In genomic region chr6:43433148-43433547, GRCh38 we compare ENCODE assay signal across 23 cellular contexts. TPM values are rescaled to one million over a fixed set of nuclear protein-coding genes. Genes with fewer than 3 reads are reported as not detected.
DNase-seq lines count a peak whose midpoint lies in the region; ATAC-seq, FAIRE-seq and TF ChIP-seq lines count a peak whose summit lies in the region.
"Had no signal": no experiment of that assay in that cellular context is flagged by ENCODE, and none has a peak within 500 bp of the region (broad histone marks: within the 10 kb centered on the region; RNA-seq: fewer than 3 reads in every experiment).

No MANE protein-coding gene starts in this region.

- H4K5ac ChIP-seq in mesendoderm (ENCODE audit: low read length) = no peak overlapping the region

- H3K79me1 ChIP-seq in mesendoderm (ENCODE audit: low read length) (peaks cover 2% of the 10 kb centered on the region), trophoblast cell (ENCODE audit: low read length) (no peaks in the 10 kb centered on the region)

- 87% methylated on average over 8 of the region's 8 CpGs for WGBS in K562 (ENCODE audit: insufficient coverage, low coverage, missing lambda C conversion rate)
- no CpG with 5 or more reads among the region's 8 CpGs for WGBS in mesendoderm (ENCODE audit: extremely low coverage, insufficient coverage, low lambda C conversion rate)
- no CpG with 5 or more reads among the region's 8 CpGs for WGBS in trophoblast cell (ENCODE audit: extremely low coverage, insufficient coverage, insufficient read length)
- WGBS in ovary, 3 donors = 79 to 80% (median 79%) methylated on average over 8 of the region's 8 CpGs

- peaks cover 3% of the 10 kb centered on the region; the same call in 1 of the 2 replicates for H4K20me1 ChIP-seq in K562 (replicated peaks; ENCODE audit: control insufficient read depth, insufficient read depth, low read length)

- CTCF ChIA-PET in K562 (lab: Yijun Ruan, JAX; ENCODE audit: low intra/inter-chr PET ratio) = no interaction called here

- H3K23ac ChIP-seq in mesendoderm (ENCODE audit: low read length) (peak overlapping the region; percentile 18), trophoblast cell (ENCODE audit: low read length) (no peak overlapping the region)

- H3K27ac ChIP-seq in K562 (ENCODE audit: extremely low read depth, low read depth, low read length) = no peak overlapping the region
- H3K27ac ChIP-seq in mesendoderm (ENCODE audit: low read depth, low read length) = no peak overlapping the region
- no peak overlapping the region for H3K27ac ChIP-seq in trophoblast cell (ENCODE audit: low read depth, low read length)
- H3K27ac ChIP-seq in ovary = no peak overlapping the region
- H3K27ac ChIP-seq: BLaER1 had no signal

- H3K4me2 ChIP-seq in K562 (ENCODE audit: insufficient read depth, low read length) (no peak overlapping the region), mesendoderm (ENCODE audit: low read length) (no peak overlapping the region), trophoblast cell (ENCODE audit: low read length) (no peak overlapping the region)
- H3K4me2 ChIP-seq: BLaER1 had no signal

- no peak for ATAC-seq in K562

- H2AK5ac ChIP-seq in mesendoderm (ENCODE audit: low read length) (no peak overlapping the region), trophoblast cell (ENCODE audit: low read length) (no peak overlapping the region)

- no peak overlapping the region for H3K18ac ChIP-seq in mesendoderm (ENCODE audit: low read length)
- H3K18ac ChIP-seq in trophoblast cell (ENCODE audit: low read length) = no peak overlapping the region

- intact Hi-C loops in K562 (cut with micrococcal nuclease) = no loop called here
- intact Hi-C loops in ovary (cut with DNase I) = no loop called here

- peaks cover 15% of the 10 kb centered on the region; the same call in 2 of the 3 replicates for H3K36me3 ChIP-seq in K562 (ENCODE audit: control insufficient read depth, insufficient read depth, low read length)
- no peaks in the 10 kb centered on the region for H3K36me3 ChIP-seq in mesendoderm (ENCODE audit: control insufficient read depth, insufficient read depth, low read length)
- peaks cover 20 to 38% of the 10 kb centered on the region in 2 experiments for H3K36me3 ChIP-seq in trophoblast cell (ENCODE audit: control insufficient read depth in 1 of 2, insufficient read depth in 2 of 2, low read length in 2 of 2)
- no peaks in the 10 kb centered on the region for H3K36me3 ChIP-seq in ovary
- H3K36me3 ChIP-seq: BE2C had no signal

- TF ChIP-seq POLR2A in K562 (conservative IDR thresholded peaks at IDR 0.05) (no peak), ovary (IDR thresholded peaks at IDR 0.05) (no peak)

- no peak overlapping the region for H3K4me3 ChIP-seq in K562
- H3K4me3 ChIP-seq in mesendoderm (ENCODE audit: low read length) = no peak overlapping the region
- peak overlapping the region; percentile 25 for H3K4me3 ChIP-seq in trophoblast cell (ENCODE audit: low read depth, low read length)
- H3K4me3 ChIP-seq in ovary = no peak overlapping the region
- H3K4me3 ChIP-seq: BLaER1 had no signal

- no peak overlapping the region for H3K9ac ChIP-seq in K562 (ENCODE audit: insufficient read depth in 1 of 2, low read depth in 2 of 2, low read length in 2 of 2)
- no peak overlapping the region for H3K9ac ChIP-seq in mesendoderm (ENCODE audit: low read length)
- H3K9ac ChIP-seq in trophoblast cell (ENCODE audit: low read length) = no peak overlapping the region
- H3K9ac ChIP-seq: BLaER1 had no signal

- BruUV-seq in K562 (replicated peaks; lab: Mats Ljungman, UMichigan) = no TSS peak

- H2BK12ac ChIP-seq in trophoblast cell (ENCODE audit: low read length) = no peak overlapping the region

- DNase-seq in K562 (ENCODE audit: extremely low read depth in 1 of 4, low spot score in 3 of 4) = no peak
- no peak for DNase-seq in mesendoderm
- DNase-seq in trophoblast cell = peak in 1 of 2 donors; percentile 19
- no peak for DNase-seq in ovary
- DNase-seq in COLO668 (lab: John Stamatoyannopoulos, UW; ENCODE audit: unreplicated experiment) = no peak
- DNase-seq: 8988T; ACHN; BE2C; C1 segment of cervical spinal cord; Caco-2; Calu3; CD4-positive, alpha-beta memory T cell; CD4-positive, CD25-positive, alpha-beta regulatory T cell; CD8-positive, alpha-beta memory T cell; DMS79 treated with DMSO at 0.1 percent for 48 hours; GF-D8 had no signal

- TF ChIP-seq RAD21 in K562 (CRISPR knock-in tag; conservative IDR thresholded peaks at IDR 0.05 in 1 of 2, IDR thresholded peaks at IDR 0.05 in 1 of 2) = no peak

- in situ Hi-C loops in K562 (cut with MboI) = no loop called here

- TF ChIP-seq EP300 in K562 (IDR thresholded peaks at IDR 0.05; ENCODE audit: low read length) (no peak), ovary (IDR thresholded peaks at IDR 0.05) (no peak)

- H4K8ac ChIP-seq in mesendoderm (ENCODE audit: low read depth, low read length) (no peak overlapping the region), trophoblast cell (ENCODE audit: low read depth, low read length) (no peak overlapping the region)

- no peaks in the 10 kb centered on the region for H3K9me1 ChIP-seq in K562 (ENCODE audit: control insufficient read depth, insufficient read depth, low read length)

- H3K4me1 ChIP-seq in K562 (replicated peaks in 1 of 2; ENCODE audit: control insufficient read depth in 2 of 2, insufficient read depth in 2 of 2, low read length in 2 of 2) (peaks cover 7 to 15% of the 10 kb centered on the region in 2 experiments), mesendoderm (ENCODE audit: control insufficient read depth, low read depth, low read length) (peaks cover 5% of the 10 kb centered on the region), trophoblast cell (ENCODE audit: control insufficient read depth in 1 of 2, insufficient read depth in 2 of 2, low read length in 2 of 2) (peaks cover 3% of the 10 kb centered on the region in 2 experiments), ovary (ENCODE audit: insufficient read depth) (peaks cover 24% of the 10 kb centered on the region)

- no peak for FAIRE-seq in K562 (lab: Jason Lieb, UNC)
- FAIRE-seq: A204.1, D721Med, G401.6, GM12891, GM18507 had no signal

- no peaks in the 10 kb centered on the region for H3K9me3 ChIP-seq in K562 (replicated peaks; ENCODE audit: control insufficient read depth, insufficient read depth, low read depth, low read length)
- no peaks in the 10 kb centered on the region for H3K9me3 ChIP-seq in trophoblast cell (ENCODE audit: insufficient read depth, low read depth, low read length)
- H3K9me3 ChIP-seq in ovary = no peaks in the 10 kb centered on the region
- H3K9me3 ChIP-seq: BE2C, BLaER1, Caco-2 had no signal

- H2BK5ac ChIP-seq in mesendoderm (ENCODE audit: low read length) (no peak overlapping the region), trophoblast cell (ENCODE audit: low read depth, low read length, poor library complexity) (no peak overlapping the region)

- no peak overlapping the region for H4K91ac ChIP-seq in trophoblast cell (ENCODE audit: low read depth, low read length)

- H3K79me2 ChIP-seq in K562 (ENCODE audit: control insufficient read depth, insufficient read depth, low read length) = peaks cover 10% of the 10 kb centered on the region
- H3K79me2 ChIP-seq in mesendoderm (ENCODE audit: control insufficient read depth, insufficient read depth, low read length) = no peaks in the 10 kb centered on the region
- H3K79me2 ChIP-seq in trophoblast cell (ENCODE audit: control insufficient read depth, insufficient read depth, low read length, poor library complexity) = no peaks in the 10 kb centered on the region

- no peak overlapping the region for H3K56ac ChIP-seq in mesendoderm (ENCODE audit: low read length)

- no peak overlapping the region for H2AFZ ChIP-seq in K562 (ENCODE audit: low read depth, low read length)
- no peak overlapping the region for H2AFZ ChIP-seq in trophoblast cell (ENCODE audit: insufficient read depth, low read length, poor library complexity)

- no peak overlapping the region for H2BK120ac ChIP-seq in mesendoderm (ENCODE audit: low read depth, low read length)
- no peak overlapping the region for H2BK120ac ChIP-seq in trophoblast cell (ENCODE audit: insufficient read depth, low read length, poor library complexity)

- H3K4ac ChIP-seq in mesendoderm (ENCODE audit: low read depth, low read length) (no peak overlapping the region), trophoblast cell (ENCODE audit: low read depth, low read length) (no peak overlapping the region)

- no peak overlapping the region for H2BK15ac ChIP-seq in mesendoderm (replicated peaks; ENCODE audit: low read depth)

- POLR2A ChIA-PET in K562 (lab: Yijun Ruan, JAX) = interaction anchor here (0.6 to 3.1 kb wide), 6 partner anchors 11 to 812 kb away, joined by 3 to 16 read pairs (median 4); no protein-coding TSS in a partner anchor

- H4K12ac ChIP-seq in trophoblast cell (ENCODE audit: low read depth, low read length) = no peak overlapping the region

- H3K27me3 ChIP-seq in K562 (ENCODE audit: control insufficient read depth in 2 of 2, insufficient read depth in 2 of 2, low read length in 2 of 2) (no peaks in the 10 kb centered on the region), mesendoderm (ENCODE audit: insufficient read depth, low read length, poor library complexity) (no peaks in the 10 kb centered on the region), trophoblast cell (ENCODE audit: insufficient read depth, low read length) (no peaks in the 10 kb centered on the region), ovary (no peaks in the 10 kb centered on the region)
- H3K27me3 ChIP-seq: BE2C, BLaER1 had no signal

- no peak overlapping the region for H3K14ac ChIP-seq in trophoblast cell (ENCODE audit: low read length)

- no peak for TF ChIP-seq CTCF in K562 (IDR thresholded peaks at IDR 0.05 in 2 of 3, conservative IDR thresholded peaks at IDR 0.05 in 1 of 3; ENCODE audit: insufficient read depth in 2 of 3, low read depth in 1 of 3, low read length in 3 of 3)
- TF ChIP-seq CTCF in ovary (IDR thresholded peaks at IDR 0.05) = no peak

RNA-seq across cellular contexts. Expression of gene ABCC10, which starts 5.8 kb away (rescaled TPM):
- 98.1 and 219 TPM in 2 replicates for total RNA-seq in K562 (2011; cell fraction: chromatin; rRNA removed; ENCODE audit: low replicate concordance)
- 108 and 125 TPM in 2 replicates for total RNA-seq in K562 (2011; cell fraction: nucleolus; rRNA removed)
- 89.8 and 98.2 TPM in 2 replicates for total RNA-seq in K562 (2011; cell fraction: nucleoplasm; rRNA removed)
- 16.5 and 20.4 TPM in 2 replicates for total RNA-seq in K562 (2014; rRNA removed)
- total RNA-seq in K562 (2014; rRNA removed; fragmentation: Illumina TruSeq; extraction: Trizol) = 6.8 and 10.5 TPM in 2 replicates
- total RNA-seq in K562 (2015; rRNA removed; fragmentation: Illumina TruSeq; extraction: Trizol) = 13.4 TPM in 2 replicates
- total RNA-seq in K562 (2021) = 28.4 and 29.1 TPM in 2 replicates
- 13.7 and 23.5 TPM in 2 replicates for polyA plus RNA-seq in K562 (2011; rRNA removed)
- 13.8 and 24.4 TPM in 2 replicates for polyA plus RNA-seq in K562 (2011; cell fraction: cytosol; rRNA removed)
- polyA plus RNA-seq in K562 (2011; cell fraction: nucleus; rRNA removed) = 79.9 and 89.8 TPM in 2 replicates
- polyA plus RNA-seq in K562 (2012) = 19.5 and 28.6 TPM in 2 replicates
- 21.3 and 25.8 TPM in 2 replicates for polyA plus RNA-seq in K562 (2014; fragmentation: Illumina TruSeq; extraction: Trizol)
- 1 to 10 TPM; 2.4 to 2.6 TPM for polyA plus RNA-seq in K562 (2014; fragmentation: Nextera tagmentation; extraction: Ambion mirVana)
- 21.7 and 21.8 TPM in 2 replicates for polyA plus RNA-seq in K562 (2014; rRNA removed)
- 11.0 and 11.4 TPM in 2 replicates for polyA minus RNA-seq in K562 (2011; rRNA and poly(A)+ RNA removed)
- 15.0 and 21.0 TPM in 2 replicates for polyA minus RNA-seq in K562 (2011; cell fraction: cytosol; rRNA and poly(A)+ RNA removed)
- polyA minus RNA-seq in K562 (2011; cell fraction: nucleus; rRNA and poly(A)+ RNA removed) = 16.6 and 23.7 TPM in 2 replicates
- polyA plus RNA-seq in mesendoderm (2013, experiment 1 of 2) = 10.6 TPM
- polyA plus RNA-seq in mesendoderm (2013, experiment 2 of 2) = 10.0 TPM
- 28.0 and 28.3 TPM in 2 replicates for polyA plus RNA-seq in trophoblast cell (2013)
- 10 to 100 TPM; 11.7 to 34.9 (median 27.0) TPM for total RNA-seq in ovary
- polyA plus RNA-seq in ovary = 10 to 100 TPM in 1 of 2 donors, 1 to 10 TPM in 1; 8.9 to 21.1 TPM

RNA-seq across cellular contexts. Expression of gene DLK2, which starts 22.2 kb away (rescaled TPM):
- 0.30 and 1.3 TPM in 2 replicates for total RNA-seq in K562 (2011; cell fraction: chromatin; rRNA removed; ENCODE audit: low replicate concordance)
- 2.2 and 3.3 TPM in 2 replicates for total RNA-seq in K562 (2011; cell fraction: nucleolus; rRNA removed)
- 1.9 and 2.0 TPM in 2 replicates for total RNA-seq in K562 (2011; cell fraction: nucleoplasm; rRNA removed)
- total RNA-seq in K562 (2014; rRNA removed) (0.23 and 0.29 TPM in 2 replicates), K562 (2014; rRNA removed; fragmentation: Illumina TruSeq; extraction: Trizol) (not detected in 2 replicates), K562 (2015; rRNA removed; fragmentation: Illumina TruSeq; extraction: Trizol) (0.11 TPM in 1 of 2 replicates, not detected in the other), K562 (2021) (0.36 and 0.53 TPM in 2 replicates), ovary (1 to 10 TPM in 4 of 7 donors, under 1 TPM in 3; 0.18 to 6.0 (median 1.0) TPM)
- polyA plus RNA-seq in K562 (2011; rRNA removed) (0.35 and 0.74 TPM in 2 replicates), K562 (2014; fragmentation: Illumina TruSeq; extraction: Trizol) (0.16 and 0.37 TPM in 2 replicates), K562 (2014; fragmentation: Nextera tagmentation; extraction: Ambion mirVana) (not detected), K562 (2014; rRNA removed) (0.45 and 0.65 TPM in 2 replicates), ovary (under 1 TPM; 0.33 to 0.92 TPM)
- polyA plus RNA-seq in K562 (2011; cell fraction: cytosol; rRNA removed) = 1.0 and 1.8 TPM in 2 replicates
- 0.87 and 1.3 TPM in 2 replicates for polyA plus RNA-seq in K562 (2011; cell fraction: nucleus; rRNA removed)
- polyA plus RNA-seq in K562 (2012) = 0.59 and 0.60 TPM in 2 replicates
- 0.25 and 0.27 TPM in 2 replicates for polyA minus RNA-seq in K562 (2011; rRNA and poly(A)+ RNA removed)
- not detected in 2 replicates for polyA minus RNA-seq in K562 (2011; cell fraction: cytosol; rRNA and poly(A)+ RNA removed)
- polyA minus RNA-seq in K562 (2011; cell fraction: nucleus; rRNA and poly(A)+ RNA removed) = 0.13 and 0.44 TPM in 2 replicates
- polyA plus RNA-seq in mesendoderm (2013, experiment 1 of 2) = 0.13 TPM
- 0.29 TPM for polyA plus RNA-seq in mesendoderm (2013, experiment 2 of 2)
- 12.6 and 13.6 TPM in 2 replicates for polyA plus RNA-seq in trophoblast cell (2013)
- polyA plus RNA-seq: CD14-positive monocyte had no signal

RNA-seq across cellular contexts. Expression of gene TJAP1, which starts 44.2 kb away (rescaled TPM):
- total RNA-seq in K562 (2011; cell fraction: chromatin; rRNA removed; ENCODE audit: low replicate concordance) = 43.2 and 99.7 TPM in 2 replicates
- 41.3 and 52.0 TPM in 2 replicates for total RNA-seq in K562 (2011; cell fraction: nucleolus; rRNA removed)
- total RNA-seq in K562 (2011; cell fraction: nucleoplasm; rRNA removed) = 55.1 and 68.1 TPM in 2 replicates
- 17.0 and 23.1 TPM in 2 replicates for total RNA-seq in K562 (2014; rRNA removed)
- total RNA-seq in K562 (2014; rRNA removed; fragmentation: Illumina TruSeq; extraction: Trizol) = 7.2 TPM in 2 replicates
- 11.1 and 11.2 TPM in 2 replicates for total RNA-seq in K562 (2015; rRNA removed; fragmentation: Illumina TruSeq; extraction: Trizol)
- 25.4 and 35.8 TPM in 2 replicates for total RNA-seq in K562 (2021)
- polyA plus RNA-seq in K562 (2011; rRNA removed) = 16.2 and 25.3 TPM in 2 replicates
- 16.2 and 19.2 TPM in 2 replicates for polyA plus RNA-seq in K562 (2011; cell fraction: cytosol; rRNA removed)
- polyA plus RNA-seq in K562 (2011; cell fraction: nucleus; rRNA removed) = 92.6 and 107 TPM in 2 replicates
- 19.6 and 33.5 TPM in 2 replicates for polyA plus RNA-seq in K562 (2012)
- polyA plus RNA-seq in K562 (2014; fragmentation: Illumina TruSeq; extraction: Trizol) = 17.0 and 21.3 TPM in 2 replicates
- under 1 TPM; 0.06 to 0.29 TPM for polyA plus RNA-seq in K562 (2014; fragmentation: Nextera tagmentation; extraction: Ambion mirVana)
- 24.2 and 31.1 TPM in 2 replicates for polyA plus RNA-seq in K562 (2014; rRNA removed)
- 11.2 and 14.6 TPM in 2 replicates for polyA minus RNA-seq in K562 (2011; rRNA and poly(A)+ RNA removed)
- 8.1 and 9.8 TPM in 2 replicates for polyA minus RNA-seq in K562 (2011; cell fraction: cytosol; rRNA and poly(A)+ RNA removed)
- polyA minus RNA-seq in K562 (2011; cell fraction: nucleus; rRNA and poly(A)+ RNA removed) = 16.6 and 17.1 TPM in 2 replicates
- polyA plus RNA-seq in mesendoderm (2013, experiment 1 of 2) = 28.1 TPM
- polyA plus RNA-seq in mesendoderm (2013, experiment 2 of 2) = 25.9 TPM
- 21.4 and 21.9 TPM in 2 replicates for polyA plus RNA-seq in trophoblast cell (2013)
- total RNA-seq in ovary = 10 to 100 TPM; 21.8 to 44.8 (median 34.5) TPM
- polyA plus RNA-seq in ovary = 10 to 100 TPM; 12.9 to 29.8 TPM
